9 cellular contexts compared by ENCODE assay signal in genomic region chr12:53222170-53223005, GRCh38. TPM values are rescaled to one million over a fixed set of nuclear protein-coding genes. Genes with fewer than 3 reads are reported as not detected.
DNase-seq lines count a peak whose midpoint lies in the region; ATAC-seq and TF ChIP-seq lines count a peak whose summit lies in the region.
"Had no signal": no experiment of that assay in that cellular context is flagged by ENCODE, and none has a peak within 500 bp of the region (broad histone marks: within the 10 kb centered on the region; RNA-seq: fewer than 3 reads in every experiment).

No MANE protein-coding gene starts in this region.

- H3K4me1 ChIP-seq in ascending aorta: peaks cover 33 to 49% of the 10 kb centered on the region in 2 donors
- H3K4me1 ChIP-seq in lower lobe of right lung: peaks cover 67% of the 10 kb centered on the region
- peaks cover 51 to 64% (median 58%) of the 10 kb centered on the region in 4 donors for H3K4me1 ChIP-seq in transverse colon

- peaks cover 5 to 7% of the 10 kb centered on the region in 2 donors for H3K36me3 ChIP-seq in ascending aorta
- peaks cover 4% of the 10 kb centered on the region for H3K36me3 ChIP-seq in lower lobe of right lung
- no peaks in the 10 kb centered on the region for H3K36me3 ChIP-seq in transverse colon

- peak overlapping the region; percentile 83 for H3K27ac Mint-ChIP-seq in activated T-cell treated with anti-CD3 and anti-CD28 coated beads, Interleukin-2, amount 50 U/mL, for 24 hours

- H3K27ac ChIP-seq in ascending aorta (peak overlapping the region; percentile 92 to 96), lower lobe of right lung (peak overlapping the region; percentile 95), transverse colon (peak overlapping the region; percentile 98 to 100 (median 99))

- no peak for TF ChIP-seq EP300 in transverse colon (IDR thresholded peaks at IDR 0.05; ENCODE audit: low read depth)

- no peaks in the 10 kb centered on the region for H3K9me3 Mint-ChIP-seq in activated T-cell treated with anti-CD3 and anti-CD28 coated beads, Interleukin-2, amount 50 U/mL, for 24 hours

- intact Hi-C loops in ascending aorta (cut with DNase I) (loop anchor here (10.0 kb wide), 1 partner anchor 1178 kb away; no protein-coding TSS in a partner anchor), lower lobe of right lung (cut with DNase I) (no loop called here), transverse colon (cut with DNase I; ENCODE audit: low total_unique reads) (no loop called here)

- 44% methylated on average over 5 of the region's 5 CpGs; no CpG with 5 or more reads in 1 of the 2 donors for WGBS in transverse colon (ENCODE audit: low coverage in 1 of 2), 2 donors

- H3K4me3 ChIP-seq in ascending aorta: peak overlapping the region; percentile 85 to 90
- H3K4me3 ChIP-seq in lower lobe of right lung: peak overlapping the region; percentile 77
- peak overlapping the region in 3 of 4 donors; percentile 55 to 74 (median 56) for H3K4me3 ChIP-seq in transverse colon

- peak overlapping the region; percentile 69 for H3K4me3 Mint-ChIP-seq in activated T-cell treated with anti-CD3 and anti-CD28 coated beads, Interleukin-2, amount 50 U/mL, for 24 hours

- ATAC-seq in lower lobe of right lung (no peak), HG03039 (IDR thresholded peaks at IDR 0.05; ENCODE audit: unreplicated experiment) (no peak), HG02642 (IDR thresholded peaks at IDR 0.05; ENCODE audit: poor library complexity, unreplicated experiment) (no peak)

- DNase-seq in activated T-cell treated with anti-CD3 and anti-CD28 coated beads, Interleukin-2, amount 50 U/mL, for 24 hours: no peak
- DNase-seq in activated T-cell treated with anti-CD3 and anti-CD28 coated beads for 4 hours: no peak
- no peak for DNase-seq in ascending aorta (ENCODE audit: low spot score in 2 of 2)
- peak; percentile 30 for DNase-seq in lower lobe of right lung
- DNase-seq in transverse colon: no peak
- no peak for DNase-seq in occipital lobe (lab: John Stamatoyannopoulos, UW)
- DNase-seq: NCI-H187 treated with DMSO at 0.1 percent for 48 hours had no signal

- in situ Hi-C loops in transverse colon (cut with MboI; ENCODE audit: low pct_ligation_motif_present in 1 of 4, low pct_unique_long_range_greater_than_20kb in 1 of 4, low sequenced_read_pairs in 3 of 4): no loop called here

- peaks cover 75% of the 10 kb centered on the region for H3K4me1 Mint-ChIP-seq in activated T-cell treated with anti-CD3 and anti-CD28 coated beads, Interleukin-2, amount 50 U/mL, for 24 hours (ENCODE audit: low read depth)

- no peak for TF ChIP-seq POLR2A in transverse colon (IDR thresholded peaks at IDR 0.05)

- peaks cover 20% of the 10 kb centered on the region for H3K36me3 Mint-ChIP-seq in activated T-cell treated with anti-CD3 and anti-CD28 coated beads, Interleukin-2, amount 50 U/mL, for 24 hours (ENCODE audit: low read depth)

- H3K9me3 ChIP-seq in ascending aorta (no peaks in the 10 kb centered on the region), lower lobe of right lung (no peaks in the 10 kb centered on the region), transverse colon (no peaks in the 10 kb centered on the region)

- H3K27me3 Mint-ChIP-seq in activated T-cell treated with anti-CD3 and anti-CD28 coated beads, Interleukin-2, amount 50 U/mL, for 24 hours: no peaks in the 10 kb centered on the region

- TF ChIP-seq CTCF in ascending aorta (IDR thresholded peaks at IDR 0.05): no peak
- TF ChIP-seq CTCF in lower lobe of right lung (IDR thresholded peaks at IDR 0.05): no peak
- TF ChIP-seq CTCF in transverse colon (IDR thresholded peaks at IDR 0.05): no peak

- H3K27me3 ChIP-seq in ascending aorta: no peaks in the 10 kb centered on the region
- H3K27me3 ChIP-seq in lower lobe of right lung (ENCODE audit: low read depth): no peaks in the 10 kb centered on the region
- no peaks in the 10 kb centered on the region for H3K27me3 ChIP-seq in transverse colon

RNA-seq across cellular contexts. Expression of gene RARG, which starts 9.6 kb away (rescaled TPM):
- total RNA-seq in ascending aorta (29.8 TPM), lower lobe of right lung (30.1 TPM), transverse colon (10 to 100 TPM in 1 of 4 donors, 1 to 10 TPM in 2, not detected in 1; 2.6 to 15.4 (median 7.6) TPM), occipital lobe (7.6 TPM)

RNA-seq across cellular contexts. Expression of gene ITGB7, which starts 15.3 kb away (rescaled TPM):
- total RNA-seq in ascending aorta (1.6 TPM), lower lobe of right lung (9.7 TPM), transverse colon (1 to 10 TPM in 3 of 4 donors, under 1 TPM in 1; 0.60 to 8.3 (median 2.9) TPM), occipital lobe (not detected)

RNA-seq across cellular contexts. Expression of gene CSAD, which starts 41.7 kb away (rescaled TPM):
- total RNA-seq in ascending aorta (30.7 TPM), lower lobe of right lung (39.2 TPM), transverse colon (100 to 1,000 TPM in 1 of 4 donors, 10 to 100 TPM in 3; 29.1 to 142 (median 39.2) TPM), occipital lobe (26.0 TPM)

RNA-seq across cellular contexts. Expression of gene ZNF740, which starts 41.9 kb away (rescaled TPM):
- total RNA-seq in ascending aorta (5.9 TPM), lower lobe of right lung (49.5 TPM), transverse colon (10 to 100 TPM in 3 of 4 donors, 1 to 10 TPM in 1; 9.7 to 21.9 (median 16.3) TPM), occipital lobe (19.7 TPM)

RNA-seq across cellular contexts. Expression of gene ESPL1, which starts 45.7 kb away (rescaled TPM):
- total RNA-seq in ascending aorta: not detected
- total RNA-seq in lower lobe of right lung: 2.2 TPM
- total RNA-seq in transverse colon: 10 to 100 TPM in 3 of 4 donors, 1 to 10 TPM in 1; 6.5 to 31.8 (median 18.8) TPM
- total RNA-seq in occipital lobe: 1.7 TPM
